ENCODE assay signal across 8 cellular contexts in genomic region chr17:47650525-47651522, GRCh38. TPM values are rescaled to one million over a fixed set of nuclear protein-coding genes. Genes with fewer than 3 reads are reported as not detected.
DNase-seq lines count a peak whose midpoint lies in the region; ATAC-seq and TF ChIP-seq lines count a peak whose summit lies in the region.

No MANE protein-coding gene starts in this region.

- H4K20me1 ChIP-seq in GM23248 (ENCODE audit: insufficient read depth), result peaks cover 14% of the 10 kb centered on the region

- ATAC-seq in natural killer cell treated with Interleukin-12 subunit alpha and Interleukin-12 subunit beta and Interleukin-15 and Interleukin-18, amount 100 ng/mL, for 72 hours, result peak; percentile 73 to 78

- H3K27ac ChIP-seq in GM23248 (peak overlapping the region; percentile 76), RWPE1 (peak overlapping the region; percentile 98)

- TF ChIP-seq CTCF in LNCaP clone FGC (IDR thresholded peaks at IDR 0.05; ENCODE audit: control insufficient read depth, extremely low read depth, insufficient read depth), result no peak
- no peak for TF ChIP-seq CTCF in RWPE1 (conservative IDR thresholded peaks at IDR 0.05; ENCODE audit: low read depth)
- no peak for TF ChIP-seq CTCF in fibroblast of pulmonary artery (IDR thresholded peaks at IDR 0.05; ENCODE audit: low read length, missing control alignments)

- DNase-seq in DMS53 (lab: John Stamatoyannopoulos, UW) (peak; percentile 100), GM23248 (peak; percentile 98), LNCaP clone FGC (ENCODE audit: low read depth) (peak; percentile 89), RWPE1 (ENCODE audit: low spot score) (peak; percentile 97), fibroblast of pulmonary artery (ENCODE audit: low read depth) (peak; percentile 98)
- DNase-seq in activated T-helper 9 cell treated with anti-CD3 and anti-CD28 coated beads, Interleukin-2, amount 50 U/mL, for 16 hours (ENCODE audit: low read depth), result peak; percentile 93
- DNase-seq in natural killer cell treated with Interleukin-12 subunit alpha and Interleukin-12 subunit beta and Interleukin-15 and Interleukin-18, amount 100 ng/mL, for 72 hours (ENCODE audit: low spot score), result peak; percentile 98
- DNase-seq in stimulated activated naive CD4-positive, alpha-beta T cell (lab: John Stamatoyannopoulos, UW), result peak; percentile 80 to 87 (median 84)

- H3K36me3 ChIP-seq in GM23248 (ENCODE audit: low read depth), result peaks cover 39% of the 10 kb centered on the region

- no peaks in the 10 kb centered on the region for H3K27me3 Mint-ChIP-seq in natural killer cell treated with Interleukin-12 subunit alpha and Interleukin-12 subunit beta and Interleukin-15 and Interleukin-18, amount 100 ng/mL, for 72 hours

- peaks cover 50 to 61% of the 10 kb centered on the region in 2 donors for H3K4me1 Mint-ChIP-seq in natural killer cell treated with Interleukin-12 subunit alpha and Interleukin-12 subunit beta and Interleukin-15 and Interleukin-18, amount 100 ng/mL, for 72 hours (ENCODE audit: low read depth in 2 of 2)

- peaks cover 34% of the 10 kb centered on the region for H3F3A ChIP-seq in GM23248 (ENCODE audit: insufficient read depth)

- H3K4me3 Mint-ChIP-seq in natural killer cell treated with Interleukin-12 subunit alpha and Interleukin-12 subunit beta and Interleukin-15 and Interleukin-18, amount 100 ng/mL, for 72 hours, result peak overlapping the region; percentile 98

- peaks cover 37% of the 10 kb centered on the region for H3K36me3 Mint-ChIP-seq in natural killer cell treated with Interleukin-12 subunit alpha and Interleukin-12 subunit beta and Interleukin-15 and Interleukin-18, amount 100 ng/mL, for 72 hours

- CTCF ChIA-PET in RWPE1 (lab: Yijun Ruan, JAX), result interaction anchor here (0.7 to 1.2 kb wide), 2 partner anchors 14 to 1845 kb away, joined by 3 to 4 read pairs; no protein-coding TSS in a partner anchor

- H3K4me1 ChIP-seq in GM23248 (ENCODE audit: insufficient read depth), result peaks cover 43% of the 10 kb centered on the region

- in situ Hi-C loops in GM23248 (cut with MboI), result no loop called here

- no peaks in the 10 kb centered on the region for H3K9me3 ChIP-seq in GM23248 (ENCODE audit: low read depth)

- no peaks in the 10 kb centered on the region for H3K9me2 ChIP-seq in GM23248 (ENCODE audit: insufficient read depth)

- H3K4me3 ChIP-seq in GM23248 (peak overlapping the region; percentile 97), LNCaP clone FGC (ENCODE audit: low read depth, low read length) (peak overlapping the region; percentile 88), fibroblast of pulmonary artery (replicated peaks; ENCODE audit: low read depth, low read length) (peak overlapping the region; percentile 80)

- peak overlapping the region; percentile 94 to 97 for H3K27ac Mint-ChIP-seq in natural killer cell treated with Interleukin-12 subunit alpha and Interleukin-12 subunit beta and Interleukin-15 and Interleukin-18, amount 100 ng/mL, for 72 hours

- H3K27me3 ChIP-seq in GM23248 (replicated peaks; ENCODE audit: insufficient read depth), result no peaks in the 10 kb centered on the region

- H2AFZ ChIP-seq in GM23248, result 0 out of 2 replicates have a peak overlapping the region, but pooled peaks have one; percentile 11

- POLR2A ChIA-PET in RWPE1 (lab: Yijun Ruan, JAX; ENCODE audit: low non-redundant PET), result no interaction called here

- H3K9me3 Mint-ChIP-seq in natural killer cell treated with Interleukin-12 subunit alpha and Interleukin-12 subunit beta and Interleukin-15 and Interleukin-18, amount 100 ng/mL, for 72 hours, result no peaks in the 10 kb centered on the region

- peaks cover 70% of the 10 kb centered on the region for H3K79me2 ChIP-seq in GM23248 (ENCODE audit: insufficient read depth)

- 2% methylated on average over 20 to 32 of the region's 39 CpGs for WGBS in GM23248 (ENCODE audit: low coverage in 1 of 2, low lambda C conversion rate in 2 of 2, missing lambda C conversion rate in 2 of 2), 2 experiments

- peak overlapping the region; percentile 96 for H3K4me2 ChIP-seq in GM23248 (ENCODE audit: unreplicated experiment)

- peak overlapping the region; percentile 91 for H3K9ac ChIP-seq in GM23248

RNA-seq across cellular contexts. Expression of gene KPNB1, which starts 1.1 kb away (rescaled TPM):
- total RNA-seq in GM23248 (2014; rRNA removed; shearing (Covaris generic)), result 421 and 423 TPM in 2 replicates
- 54.5 and 59.5 TPM in 2 replicates for polyA plus RNA-seq in GM23248 (2016; fragmentation: Nextera tagmentation; extraction: Ambion mirVana)
- 1,000 to 10,000 TPM in 1 of 2 donors, 100 to 1,000 TPM in 1; 665 to 1,039 TPM for total RNA-seq in natural killer cell treated with Interleukin-12 subunit alpha and Interleukin-12 subunit beta and Interleukin-15 and Interleukin-18, amount 100 ng/mL, for 72 hours

RNA-seq across cellular contexts. Expression of gene TBKBP1, which starts 43.1 kb away (rescaled TPM):
- total RNA-seq in GM23248 (2014; rRNA removed; shearing (Covaris generic)), result 12.3 and 25.8 TPM in 2 replicates
- 1.1 and 1.2 TPM in 2 replicates for polyA plus RNA-seq in GM23248 (2016; fragmentation: Nextera tagmentation; extraction: Ambion mirVana)
- 10 to 100 TPM; 13.1 to 22.6 TPM for total RNA-seq in natural killer cell treated with Interleukin-12 subunit alpha and Interleukin-12 subunit beta and Interleukin-15 and Interleukin-18, amount 100 ng/mL, for 72 hours

Comparison
In these comparisons a context has a peak if more than half of its experiments do, and no peak if none do; other contexts are left out.
1. Peak in every context shown above with its lines: DNase-seq, ATAC-seq, H3K4me3 ChIP-seq and H3K27ac ChIP-seq.